ENCODE assay signal across 10 cellular contexts in the genomic region with DNA sequence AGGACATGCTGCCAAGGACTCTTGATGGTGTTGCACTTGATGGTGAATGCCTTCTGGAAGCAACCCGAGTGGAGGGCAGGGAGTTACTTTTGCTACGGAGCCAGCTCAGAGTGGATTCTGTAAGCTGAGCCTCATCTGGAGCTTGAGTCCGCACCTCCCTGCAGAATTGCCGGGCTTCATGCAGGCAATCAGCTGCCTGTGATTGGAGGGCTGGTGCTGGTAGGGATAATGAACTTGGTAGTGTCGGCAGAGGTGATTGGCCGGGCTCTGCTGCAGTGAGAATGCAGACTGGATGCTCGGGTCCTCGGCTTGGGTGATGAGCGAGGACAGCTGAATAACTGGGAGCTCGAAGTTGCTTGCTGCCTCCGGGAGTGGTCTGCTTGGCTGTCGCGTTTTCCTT. TPM values are rescaled to one million over a fixed set of nuclear protein-coding genes. Genes with fewer than 3 reads are reported as not detected.
DNase-seq lines count a peak whose midpoint lies in the region; ATAC-seq and TF ChIP-seq lines count a peak whose summit lies in the region.
"Had no signal": no experiment of that assay in that cellular context is flagged by ENCODE, and none has a peak within 500 bp of the region (broad histone marks: within the 10 kb centered on the region; RNA-seq: fewer than 3 reads in every experiment).

No MANE protein-coding gene starts in this region.

- H3K4me1 Mint-ChIP-seq in CD4-positive, alpha-beta memory T cell: peaks cover 42 to 75% (median 59%) of the 10 kb centered on the region in 4 donors

- H3K9me3 Mint-ChIP-seq in CD4-positive, alpha-beta memory T cell: no peaks in the 10 kb centered on the region

- no peak overlapping the region for H3K27ac ChIP-seq in CD4-positive, alpha-beta memory T cell (ENCODE audit: low read depth, low read length)
- peak overlapping the region in 3 of 4 donors; percentile 62 to 96 (median 94) for H3K27ac ChIP-seq in gastroesophageal sphincter

- no peaks in the 10 kb centered on the region for H3K27me3 Mint-ChIP-seq in CD4-positive, alpha-beta memory T cell

- peaks cover 3% of the 10 kb centered on the region for H3K36me3 ChIP-seq in CD4-positive, alpha-beta memory T cell (ENCODE audit: insufficient read depth, low read length)
- H3K36me3 ChIP-seq in gastroesophageal sphincter: no peaks in the 10 kb centered on the region
- H3K36me3 ChIP-seq: ascending aorta had no signal

- peaks cover 76% of the 10 kb centered on the region for H3K4me1 ChIP-seq in CD4-positive, alpha-beta memory T cell (ENCODE audit: insufficient read depth, low read length)
- H3K4me1 ChIP-seq in gastroesophageal sphincter: peaks cover 10 to 62% (median 31%) of the 10 kb centered on the region in 3 donors

- peak overlapping the region in 1 of 8 donors; percentile 34 for H3K4me3 Mint-ChIP-seq in CD4-positive, alpha-beta memory T cell

- H3K4me3 ChIP-seq in CD4-positive, alpha-beta memory T cell (ENCODE audit: low read length in 2 of 2): no peak overlapping the region
- H3K4me3 ChIP-seq in gastroesophageal sphincter: peak overlapping the region in 1 of 2 donors; percentile 29

- CTCF ChIA-PET in CD4-positive, alpha-beta memory T cell (lab: Charles Lee; ENCODE audit: partially characterized antibody): interaction anchor here (0.6 to 2.8 kb wide), 9 partner anchors 8 to 149 kb away, joined by 3 to 17 read pairs (median 4); no protein-coding TSS in a partner anchor

- no peaks in the 10 kb centered on the region for H3K9me3 ChIP-seq in CD4-positive, alpha-beta memory T cell (ENCODE audit: control insufficient read depth in 1 of 2, low read length in 2 of 2)
- no peaks in the 10 kb centered on the region for H3K9me3 ChIP-seq in gastroesophageal sphincter
- H3K9me3 ChIP-seq: ascending aorta had no signal

- H3K27ac Mint-ChIP-seq in CD4-positive, alpha-beta memory T cell: peak overlapping the region in 4 of 7 donors; percentile 36 to 51 (median 45)

- H3K27me3 ChIP-seq in CD4-positive, alpha-beta memory T cell (ENCODE audit: insufficient read depth, low read length): no peaks in the 10 kb centered on the region
- H3K27me3 ChIP-seq in gastroesophageal sphincter: no peaks in the 10 kb centered on the region
- H3K27me3 ChIP-seq: ascending aorta had no signal

- TF ChIP-seq POLR2A in gastroesophageal sphincter (IDR thresholded peaks at IDR 0.05): no peak

- TF ChIP-seq CTCF in gastroesophageal sphincter (IDR thresholded peaks at IDR 0.05): no peak

- H3K36me3 Mint-ChIP-seq in CD4-positive, alpha-beta memory T cell: peaks cover 9 to 20% of the 10 kb centered on the region in 2 donors

- no peak for TF ChIP-seq EP300 in gastroesophageal sphincter (IDR thresholded peaks at IDR 0.05)

- 21% methylated on average over 7 of the region's 13 CpGs; no CpG with 5 or more reads in 1 of the 2 donors for WGBS in gastroesophageal sphincter (ENCODE audit: low coverage in 1 of 2), 2 donors

- ATAC-seq in gastroesophageal sphincter (peak; percentile 57), GM21367 (IDR thresholded peaks at IDR 0.05; ENCODE audit: unreplicated experiment) (no peak)

- no peak for DNase-seq in CD4-positive, alpha-beta memory T cell
- DNase-seq in NCI-H82 (lab: John Stamatoyannopoulos, UW): peak; percentile 94
- peak; percentile 76 to 99 (median 92) for DNase-seq in posterior cingulate gyrus
- no peak for DNase-seq in DMS114 treated with DMSO at 0.1 percent for 48 hours (lab: John Stamatoyannopoulos, UW; ENCODE audit: unreplicated experiment)
- DNase-seq in NCI-H446 (lab: John Stamatoyannopoulos, UW): no peak
- no peak for DNase-seq in activated effector memory CD4-positive, alpha-beta T cell treated with Interleukin-2 at 50 U/mL for 16 hours
- DNase-seq: stimulated activated CD4-positive, alpha-beta T cell treated with anti-CD3 and anti-CD28 coated beads, Interleukin-1b, Interleukin-23, amount 100 ng/mL, for 48 hours had no signal

- intact Hi-C loops in CD4-positive, alpha-beta memory T cell (cut with micrococcal nuclease): no loop called here
- intact Hi-C loops in posterior cingulate gyrus (cut with DNase I): loop anchor here (10.0 kb wide), 1 partner anchor 146 kb away; no protein-coding TSS in a partner anchor

- POLR2A ChIA-PET in CD4-positive, alpha-beta memory T cell (lab: Charles Lee; ENCODE audit: partially characterized antibody): interaction anchor here (1.1 kb wide), 1 partner anchor 23 kb away, joined by 5 read pairs; a partner anchor contains a TSS

RNA-seq across cellular contexts. Expression of a gene that starts 23.1 kb away (rescaled TPM):
- 10 to 100 TPM; 22.0 to 26.9 TPM for total RNA-seq in CD4-positive, alpha-beta memory T cell
- 10 to 100 TPM; 13.4 to 17.6 TPM for polyA plus RNA-seq in CD4-positive, alpha-beta memory T cell
- 10 to 100 TPM; 16.1 to 64.1 (median 18.3) TPM for total RNA-seq in gastroesophageal sphincter

RNA-seq across cellular contexts. Expression of a gene that starts 24.0 kb away (rescaled TPM):
- total RNA-seq in CD4-positive, alpha-beta memory T cell: 10 to 100 TPM; 13.3 to 13.8 TPM
- 10 to 100 TPM; 11.3 to 15.2 TPM for polyA plus RNA-seq in CD4-positive, alpha-beta memory T cell
- total RNA-seq in gastroesophageal sphincter: 10 to 100 TPM in 1 of 4 donors, 1 to 10 TPM in 3; 5.3 to 11.4 (median 8.6) TPM

RNA-seq across cellular contexts. Expression of a gene that starts 36.4 kb away (rescaled TPM):
- total RNA-seq in CD4-positive, alpha-beta memory T cell: 10 to 100 TPM; 51.8 to 57.9 TPM
- 10 to 100 TPM; 47.5 to 48.8 TPM for polyA plus RNA-seq in CD4-positive, alpha-beta memory T cell
- total RNA-seq in gastroesophageal sphincter: 10 to 100 TPM; 46.1 to 85.8 (median 57.5) TPM

RNA-seq across cellular contexts. Expression of a gene that starts 58.1 kb away (rescaled TPM):
- not detected for total RNA-seq in CD4-positive, alpha-beta memory T cell
- polyA plus RNA-seq in CD4-positive, alpha-beta memory T cell: not detected
- 100 to 1,000 TPM in 1 of 4 donors, 1 to 10 TPM in 1, under 1 TPM in 1, not detected in 1; 0.58 to 222 (median 1.4) TPM for total RNA-seq in gastroesophageal sphincter
- total RNA-seq: ascending aorta had no signal

Comparison
In these comparisons a context has a peak if more than half of its experiments do, and no peak if none do; other contexts are left out.
1. DNase-seq: peak in NCI-H82 (single experiment) and posterior cingulate gyrus (10 of 10); none in CD4-positive, alpha-beta memory T cell (0 of 5), DMS114 treated with DMSO at 0.1 percent for 48 hours (single experiment), NCI-H446 (0 of 2) and activated effector memory CD4-positive, alpha-beta T cell treated with Interleukin-2 at 50 U/mL for 16 hours (single experiment).